Comparison of ENCODE assay signal across 5 cellular contexts in the genomic region with DNA sequence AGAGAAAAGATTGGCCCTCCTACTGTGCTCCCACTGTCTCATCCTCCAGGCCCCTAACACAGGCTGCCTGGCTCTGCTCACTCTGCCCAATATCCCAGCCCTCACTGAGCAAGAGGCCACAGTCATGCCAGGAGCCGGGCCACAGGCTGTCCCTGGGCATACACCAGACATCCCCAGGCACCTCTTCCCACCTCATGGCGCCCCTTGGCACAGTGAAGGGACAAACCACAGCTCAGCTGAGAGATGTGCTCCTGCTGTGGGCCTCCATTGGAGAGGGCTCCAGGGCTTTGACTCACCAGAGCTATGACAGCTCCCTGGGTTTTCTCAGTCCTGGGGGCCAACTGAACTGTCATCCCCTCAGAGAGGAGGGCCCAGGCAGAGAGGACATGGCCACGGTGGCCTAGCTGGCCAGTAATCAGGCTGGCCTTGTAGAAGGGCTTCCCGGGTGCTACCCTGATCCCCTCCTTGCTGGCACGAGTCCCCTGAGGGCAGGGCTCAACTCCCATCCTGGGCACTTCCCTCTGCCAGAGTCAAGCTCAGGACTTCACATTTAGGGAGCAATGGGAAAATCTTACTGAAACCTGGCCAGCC.
"Had no signal": no experiment of that assay in that cellular context is flagged by ENCODE, and none has a peak within 500 bp of the region (broad histone marks: within the 10 kb centered on the region; RNA-seq: fewer than 3 reads in every experiment).

No MANE protein-coding gene starts in this region.

- H3K27ac ChIP-seq: HL-60 had no signal

- H3K4me3 ChIP-seq: K562 had no signal

- DNase-seq: IMR-90, KBM-7 had no signal

- ATAC-seq: HepG2, K562 had no signal
